Comparison of ENCODE assay signal across 31 cellular contexts in the genomic region with DNA sequence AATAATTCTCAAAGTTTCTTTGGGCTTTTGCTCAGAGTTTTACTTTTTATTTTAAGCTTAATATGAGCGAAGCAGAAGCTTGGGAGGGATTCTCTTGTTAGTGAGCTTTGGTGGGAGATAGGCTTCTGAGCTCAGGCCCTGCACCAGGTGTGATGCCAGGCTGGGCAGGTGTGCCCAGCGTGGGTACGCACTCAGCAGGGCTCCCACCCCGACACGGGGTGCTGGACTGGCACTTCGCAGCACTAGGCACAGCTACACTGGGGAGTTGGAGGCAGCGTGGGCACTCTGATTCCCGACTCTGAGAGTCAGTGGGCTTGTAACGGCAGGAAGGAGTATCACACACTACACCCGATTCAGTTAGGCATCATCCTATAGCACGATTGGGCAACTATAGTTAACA.
"Had no signal": no experiment of that assay in that cellular context is flagged by ENCODE, and none has a peak within 500 bp of the region (broad histone marks: within the 10 kb centered on the region; RNA-seq: fewer than 3 reads in every experiment).

No MANE protein-coding gene starts in this region.

- H3K27ac ChIP-seq: adrenal gland, body of pancreas, brain microvascular endothelial cell, breast epithelium, VCaP had no signal

- FAIRE-seq: astrocyte, TTC549 had no signal

- H3K4me3 ChIP-seq: adrenal gland, body of pancreas, breast epithelium had no signal

- DNase-seq: activated B cell treated with CpG ODN at 0.5 μM for 24 hours; activated CD4-positive, alpha-beta memory T cell treated with anti-CD3 and anti-CD28 coated beads for 36 hours; activated CD4-positive, alpha-beta T cell treated with anti-CD3 and anti-CD28 coated beads for 4 hours; activated CD4-positive, alpha-beta T cell treated with anti-CD3 and anti-CD28 coated beads, Interleukin-2, amount 10 ng/mL, durations not matched to agents 24 days and 14 days; activated CD4-positive, alpha-beta T cell treated with anti-CD3 and anti-CD28 coated beads, Interleukin-2, amount 50 U/mL, for 1 hour; activated CD4-positive, alpha-beta T cell treated with anti-CD3 and anti-CD28 coated beads, Interleukin-2, amount 50 U/mL, for 4 hours; activated CD4-positive, CD25-positive, alpha-beta regulatory T cell treated with anti-CD3 and anti-CD28 coated beads, Interleukin-2, amount 50 U/mL, for 72 hours; activated CD8-positive, alpha-beta T cell treated with anti-CD3 and anti-CD28 coated beads for 36 hours; activated effector memory CD4-positive, alpha-beta T cell treated with anti-CD3 and anti-CD28 coated beads, Interleukin-2, amount 50 U/mL, for 16 hours; activated gamma-delta T cell treated with Interleukin-2 at 50 U/mL for 16 hours; activated naive CD4-positive, alpha-beta T cell; activated naive CD4-positive, alpha-beta T cell treated with anti-CD3 and anti-CD28 coated beads for 36 hours; activated naive CD4-positive, alpha-beta T cell treated with anti-CD3 and anti-CD28 coated beads, Interleukin-2, amount 50 U/mL, for 16 hours; activated naive CD8-positive, alpha-beta T cell treated with anti-CD3 and anti-CD28 coated beads for 36 hours; activated T-cell treated with anti-CD3 and anti-CD28 coated beads for 4 hours; activated T-cell treated with anti-CD3 and anti-CD28 coated beads, Interleukin-2, amount 50 U/mL, for 1 hour; activated T-cell treated with anti-CD3 and anti-CD28 coated beads, Interleukin-2, amount 50 U/mL, for 4 hours; activated T-cell treated with anti-CD3 and anti-CD28 coated beads, Interleukin-2, amount 50 U/mL, for 72 hours; adrenal gland; amniotic stem cell; aorta; body of pancreas; brain microvascular endothelial cell; central memory CD4-positive, alpha-beta T cell; T-helper 1 cell; T-helper 2 cell; T-helper 9 cell had no signal

- H3K36me3 ChIP-seq: adrenal gland, brain microvascular endothelial cell, breast epithelium had no signal

- H3K9me3 ChIP-seq: adrenal gland, body of pancreas had no signal

- H3K4me1 ChIP-seq: adrenal gland, body of pancreas, breast epithelium had no signal

- H3K27me3 ChIP-seq: adrenal gland, body of pancreas, brain microvascular endothelial cell, breast epithelium had no signal
